ENCODE assay signal across 1 cellular context in the genomic region with DNA sequence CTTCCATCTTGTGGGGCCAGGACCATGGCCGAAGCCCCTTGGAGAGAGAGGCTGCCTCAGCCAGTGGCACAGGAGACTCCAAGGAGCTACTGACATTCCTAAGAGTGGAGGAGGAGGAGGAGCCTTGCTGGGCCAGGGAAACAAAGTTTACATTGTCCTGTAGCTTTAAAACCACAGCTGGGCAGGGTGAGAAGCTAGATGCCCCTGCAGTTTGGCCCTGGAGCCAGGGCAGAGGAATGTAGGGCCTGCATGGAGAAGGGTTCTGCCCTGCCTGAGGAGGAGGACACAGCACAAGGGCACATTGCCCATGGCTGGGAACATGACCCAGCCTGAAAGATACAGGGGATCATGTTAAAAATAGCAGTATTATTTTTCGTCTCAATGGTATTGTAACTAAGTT.
TF ChIP-seq lines count a peak whose summit lies in the region.

No MANE protein-coding gene starts in this region.

TF ChIP-seq in GM12878, 131 proteins besides CTCF, POLR2A, EP300 and RAD21 (continued from another document):
- TF ChIP-seq POU2F2 (IDR thresholded peaks at IDR 0.05; ENCODE audit: borderline replicate concordance, low read depth, low read length), result no peak
- TF ChIP-seq, protein P1, sequence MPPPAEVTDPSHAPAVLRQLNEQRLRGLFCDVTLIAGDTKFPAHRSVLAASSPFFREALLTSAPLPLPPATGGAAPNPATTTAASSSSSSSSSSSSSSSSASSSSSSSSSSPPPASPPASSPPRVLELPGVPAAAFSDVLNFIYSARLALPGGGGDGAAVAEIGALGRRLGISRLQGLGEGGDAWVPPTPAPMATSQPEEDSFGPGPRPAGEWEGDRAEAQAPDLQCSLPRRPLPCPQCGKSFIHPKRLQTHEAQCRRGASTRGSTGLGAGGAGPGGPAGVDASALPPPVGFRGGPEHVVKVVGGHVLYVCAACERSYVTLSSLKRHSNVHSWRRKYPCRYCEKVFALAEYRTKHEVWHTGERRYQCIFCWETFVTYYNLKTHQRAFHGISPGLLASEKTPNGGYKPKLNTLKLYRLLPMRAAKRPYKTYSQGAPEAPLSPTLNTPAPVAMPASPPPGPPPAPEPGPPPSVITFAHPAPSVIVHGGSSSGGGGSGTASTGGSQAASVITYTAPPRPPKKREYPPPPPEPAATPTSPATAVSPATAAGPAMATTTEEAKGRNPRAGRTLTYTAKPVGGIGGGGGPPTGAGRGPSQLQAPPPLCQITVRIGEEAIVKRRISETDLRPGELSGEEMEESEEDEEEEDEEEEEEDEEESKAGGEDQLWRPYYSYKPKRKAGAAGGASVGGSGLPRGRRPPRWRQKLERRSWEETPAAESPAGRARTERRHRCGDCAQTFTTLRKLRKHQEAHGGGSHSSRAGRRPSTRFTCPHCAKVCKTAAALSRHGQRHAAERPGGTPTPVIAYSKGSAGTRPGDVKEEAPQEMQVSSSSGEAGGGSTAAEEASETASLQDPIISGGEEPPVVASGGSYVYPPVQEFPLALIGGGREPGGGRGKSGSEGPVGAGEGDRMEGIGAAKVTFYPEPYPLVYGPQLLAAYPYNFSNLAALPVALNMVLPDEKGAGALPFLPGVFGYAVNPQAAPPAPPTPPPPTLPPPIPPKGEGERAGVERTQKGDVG (CRISPR knock-in tag; IDR thresholded peaks at IDR 0.05), result no peak
- TF ChIP-seq EGR1 (IDR thresholded peaks at IDR 0.05; ENCODE audit: borderline replicate concordance in 1 of 2, low read depth in 2 of 2, low read length in 2 of 2), result no peak
- no peak for TF ChIP-seq MXI1 (IDR thresholded peaks at IDR 0.05; ENCODE audit: low read depth, low read length)
- no peak for TF ChIP-seq TCF12 (IDR thresholded peaks at IDR 0.05; ENCODE audit: low read depth, low read length)
- TF ChIP-seq MEF2B (IDR thresholded peaks at IDR 0.05; ENCODE audit: partially characterized antibody, poor library complexity, severe bottlenecking), result no peak
